13 cellular contexts compared by ENCODE assay signal in the genomic region with DNA sequence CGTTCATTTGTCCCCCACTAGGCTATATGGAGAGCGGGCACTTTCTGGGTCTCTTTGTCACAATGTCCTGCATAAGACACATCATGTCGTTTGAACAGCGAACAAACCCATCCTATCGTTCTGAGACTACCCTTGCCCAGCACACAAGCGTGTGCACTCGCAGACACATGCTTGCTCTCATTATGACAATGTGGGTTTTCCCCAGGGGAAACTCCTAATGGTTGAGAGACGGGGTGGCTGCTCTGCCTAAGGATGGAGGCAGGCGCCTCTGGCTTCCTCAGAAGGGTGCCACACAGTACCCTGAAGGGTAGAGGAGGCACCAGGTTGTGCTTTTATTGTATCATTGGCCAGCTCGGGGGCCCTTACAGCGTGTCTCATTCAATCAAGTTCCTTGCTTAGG. TPM values are rescaled to one million over a fixed set of nuclear protein-coding genes. Genes with fewer than 3 reads are reported as not detected.
A peak's percentile ranks its signal among the peaks of the same experiment; 100 is the strongest.
DNase-seq lines count a peak whose midpoint lies in the region; ATAC-seq lines count a peak whose summit lies in the region.
"Had no signal": no experiment of that assay in that cellular context is flagged by ENCODE, and none has a peak within 500 bp of the region (broad histone marks: within the 10 kb centered on the region; RNA-seq: fewer than 3 reads in every experiment).

No MANE protein-coding gene starts in this region.

- POLR2A ChIA-PET in naive thymus-derived CD4-positive, alpha-beta T cell (lab: Charles Lee), result no interaction called here

- H3K36me3 Mint-ChIP-seq in activated T-helper 17 cell treated with anti-CD3 and anti-CD28 coated beads, Interleukin-2, amount 50 U/mL, for 72 hours (ENCODE audit: low read depth), result no peaks in the 10 kb centered on the region
- H3K36me3 Mint-ChIP-seq in naive thymus-derived CD4-positive, alpha-beta T cell, result peaks cover 0 to 4% (median 0%) of the 10 kb centered on the region in 5 donors

- peak; percentile 70 to 84 for ATAC-seq in activated CD4-positive, CD25-positive, alpha-beta regulatory T cell treated with anti-CD3 and anti-CD28 coated beads, Interleukin-2, amount 50 U/mL, for 24 hours
- peak; percentile 89 for ATAC-seq in GM19351 (IDR thresholded peaks at IDR 0.05; ENCODE audit: unreplicated experiment)
- ATAC-seq in HG02870 (IDR thresholded peaks at IDR 0.05; ENCODE audit: unreplicated experiment), result peak; percentile 94
- peak; percentile 94 for ATAC-seq in activated T-helper 17 cell treated with anti-CD3 and anti-CD28 coated beads, Interleukin-2, amount 50 U/mL, for 72 hours (replicated peaks)
- no peak for ATAC-seq in naive thymus-derived CD4-positive, alpha-beta T cell

- H3K9me3 ChIP-seq in naive thymus-derived CD4-positive, alpha-beta T cell (ENCODE audit: control insufficient read depth in 2 of 3, low read length in 3 of 3), result no peaks in the 10 kb centered on the region

- H3K27ac ChIP-seq in naive thymus-derived CD4-positive, alpha-beta T cell (ENCODE audit: low read depth, low read length), result no peak overlapping the region
- H3K27ac ChIP-seq: 22Rv1, RWPE1 had no signal

- H3K9me3 Mint-ChIP-seq in activated T-helper 17 cell treated with anti-CD3 and anti-CD28 coated beads, Interleukin-2, amount 50 U/mL, for 72 hours, result no peaks in the 10 kb centered on the region
- H3K9me3 Mint-ChIP-seq in naive thymus-derived CD4-positive, alpha-beta T cell, result peaks cover 0 to 6% (median 0%) of the 10 kb centered on the region in 11 donors

- intact Hi-C loops in naive thymus-derived CD4-positive, alpha-beta T cell (cut with micrococcal nuclease), result no loop called here

- H3K27ac Mint-ChIP-seq in activated T-helper 17 cell treated with anti-CD3 and anti-CD28 coated beads, Interleukin-2, amount 50 U/mL, for 72 hours, result peak overlapping the region; percentile 51
- H3K27ac Mint-ChIP-seq in naive thymus-derived CD4-positive, alpha-beta T cell, result no peak overlapping the region

- no peaks in the 10 kb centered on the region for H3K4me1 ChIP-seq in naive thymus-derived CD4-positive, alpha-beta T cell (ENCODE audit: control insufficient read depth in 2 of 2, insufficient read depth in 2 of 2, low read length in 2 of 2)

- H3K27me3 Mint-ChIP-seq in activated T-helper 17 cell treated with anti-CD3 and anti-CD28 coated beads, Interleukin-2, amount 50 U/mL, for 72 hours, result peaks cover 19% of the 10 kb centered on the region
- peaks cover 3 to 12% (median 7%) of the 10 kb centered on the region in 5 donors for H3K27me3 Mint-ChIP-seq in naive thymus-derived CD4-positive, alpha-beta T cell

- no peak for DNase-seq in activated CD4-positive, CD25-positive, alpha-beta regulatory T cell treated with anti-CD3 and anti-CD28 coated beads, Interleukin-2, amount 50 U/mL, for 72 hours
- DNase-seq in NCI-H524 treated with DMSO at 0.1 percent for 48 hours (lab: John Stamatoyannopoulos, UW) (no peak), SHP77 treated with DMSO at 0.1 percent for 48 hours (lab: John Stamatoyannopoulos, UW) (no peak)
- no peak for DNase-seq in naive thymus-derived CD4-positive, alpha-beta T cell
- DNase-seq: activated gamma-delta T cell treated with Interleukin-2 at 50 U/mL for 16 hours, cerebellar nuclear complex had no signal

- H3K27me3 ChIP-seq in naive thymus-derived CD4-positive, alpha-beta T cell (ENCODE audit: control insufficient read depth in 2 of 2, insufficient read depth in 2 of 2, low read length in 2 of 2), result no peaks in the 10 kb centered on the region

- H3K36me3 ChIP-seq in naive thymus-derived CD4-positive, alpha-beta T cell (ENCODE audit: control insufficient read depth in 2 of 3, insufficient read depth in 3 of 3, low read length in 3 of 3), result no peaks in the 10 kb centered on the region

- peaks cover 5% of the 10 kb centered on the region for H3K4me1 Mint-ChIP-seq in activated T-helper 17 cell treated with anti-CD3 and anti-CD28 coated beads, Interleukin-2, amount 50 U/mL, for 72 hours
- no peaks in the 10 kb centered on the region for H3K4me1 Mint-ChIP-seq in naive thymus-derived CD4-positive, alpha-beta T cell

- CTCF ChIA-PET in naive thymus-derived CD4-positive, alpha-beta T cell (lab: Charles Lee), result interaction anchor here (1.1 kb wide), 1 partner anchor 1049 kb away, joined by 3 read pairs; no protein-coding TSS in a partner anchor

- no peak overlapping the region for H3K4me3 ChIP-seq in naive thymus-derived CD4-positive, alpha-beta T cell (ENCODE audit: low read length)

- peak overlapping the region; percentile 8 for H3K4me3 Mint-ChIP-seq in activated T-helper 17 cell treated with anti-CD3 and anti-CD28 coated beads, Interleukin-2, amount 50 U/mL, for 72 hours
- no peak overlapping the region for H3K4me3 Mint-ChIP-seq in naive thymus-derived CD4-positive, alpha-beta T cell

RNA-seq across cellular contexts. Expression of gene MYZAP, which starts 51.0 kb away (rescaled TPM):
- not detected for total RNA-seq in activated T-helper 17 cell treated with anti-CD3 and anti-CD28 coated beads, Interleukin-2, amount 50 U/mL, for 72 hours
- total RNA-seq in naive thymus-derived CD4-positive, alpha-beta T cell, result 1 to 10 TPM in 4 of 5 experiments, not detected in 1; 1.1 to 2.2 (median 1.7) TPM
- 1 to 10 TPM; 4.2 to 9.7 TPM for polyA plus RNA-seq in naive thymus-derived CD4-positive, alpha-beta T cell
- polyA plus RNA-seq: fibroblast of lung had no signal
